33 cellular contexts compared by ENCODE assay signal in the genomic region with DNA sequence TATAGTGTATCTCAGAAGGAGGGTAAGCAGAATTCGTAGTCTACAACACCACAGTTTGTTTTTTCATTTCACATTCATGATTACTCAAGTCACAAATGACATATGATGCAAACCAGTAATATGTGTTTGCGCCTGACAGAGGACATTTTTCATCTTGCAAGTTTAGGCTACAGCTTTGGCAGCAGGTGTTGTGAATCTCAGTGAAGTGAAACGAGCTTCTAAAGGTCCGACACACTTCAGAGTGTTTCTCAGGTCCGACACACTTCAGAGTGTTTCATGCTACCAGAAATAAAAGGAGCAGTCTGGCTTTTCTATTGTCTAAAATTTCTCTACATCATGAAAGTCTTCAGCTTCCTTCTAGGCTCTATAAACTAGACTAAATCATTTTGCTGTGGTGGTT. TPM values are rescaled to one million over a fixed set of nuclear protein-coding genes. Genes with fewer than 3 reads are reported as not detected.
"Had no signal": no experiment of that assay in that cellular context is flagged by ENCODE, and none has a peak within 500 bp of the region (broad histone marks: within the 10 kb centered on the region; RNA-seq: fewer than 3 reads in every experiment).

No MANE protein-coding gene starts in this region.

- H2AFZ ChIP-seq: hepatocyte had no signal

- H3K4me1 ChIP-seq: ascending aorta, breast epithelium, colonic mucosa, esophagus squamous epithelium, gastroesophageal sphincter, heart right ventricle had no signal

- H3K27ac ChIP-seq: ascending aorta, breast epithelium, cardiac muscle cell, colonic mucosa, epithelial cell of prostate, esophagus squamous epithelium, gastroesophageal sphincter, heart right ventricle, hepatocyte had no signal

- H3K36me3 ChIP-seq: ascending aorta, breast epithelium, cardiac muscle cell, colonic mucosa, esophagus squamous epithelium, gastroesophageal sphincter, heart right ventricle had no signal

- H3K36me3 Mint-ChIP-seq: activated CD4-positive, alpha-beta memory T cell treated with anti-CD3 and anti-CD28 coated beads for 36 hours; activated CD8-positive, alpha-beta memory T cell treated with anti-CD3 and anti-CD28 coated beads, Interleukin-2, amount 10 ng/mL, durations not matched to agents 7 days and 5 days; activated naive CD4-positive, alpha-beta T cell treated with anti-CD3 and anti-CD28 coated beads, Interleukin-2, amount 50 U/mL, for 24 hours; activated naive CD8-positive, alpha-beta T cell treated with anti-CD3 and anti-CD28 coated beads, Interleukin-2, amount 10 ng/mL, durations not matched to agents 7 days and 5 days; brain had no signal

- H3K9me3 Mint-ChIP-seq: activated CD4-positive, alpha-beta memory T cell treated with anti-CD3 and anti-CD28 coated beads for 36 hours; activated CD4-positive, alpha-beta T cell treated with anti-CD3 and anti-CD28 coated beads, Interleukin-2, amount 10 ng/mL, durations not matched to agents 24 days and 14 days; activated naive CD4-positive, alpha-beta T cell treated with anti-CD3 and anti-CD28 coated beads for 36 hours; activated naive CD4-positive, alpha-beta T cell treated with anti-CD3 and anti-CD28 coated beads, Interleukin-2, amount 50 U/mL, for 24 hours; activated naive CD8-positive, alpha-beta T cell treated with anti-CD3 and anti-CD28 coated beads, Interleukin-2, amount 10 ng/mL, durations not matched to agents 7 days and 5 days; activated T-helper 1 cell treated with anti-CD3 and anti-CD28 coated beads, Interleukin-12 subunit alpha, Interleukin-12 subunit beta, Interleukin-2, Interleukin-4 antibody, amounts not matched to agents 30 ng/mL and 10 ng/mL and 1 ng/mL, durations not matched to agents 14 hours and 24 hours and 36 hours; activated T-helper 2 cell treated with anti-CD3 and anti-CD28 coated beads, Interferon-gamma antibody, Interleukin-2, Interleukin-4, amounts not matched to agents 10 μg/mL and 5 μg/mL and 100 μg/mL, durations not matched to agents 14 hours and 24 hours and 36 hours; T-helper 2 cell treated with Interferon-gamma antibody and Interleukin-4, amounts not matched to agents 5 μg/mL and 100 μg/mL, for 36 hours had no signal

- H3K4me2 ChIP-seq: hepatocyte had no signal

- H3K9me3 ChIP-seq: ascending aorta, breast epithelium, colonic mucosa, esophagus squamous epithelium, gastroesophageal sphincter, heart right ventricle had no signal

- H3K27ac Mint-ChIP-seq: activated CD4-positive, alpha-beta memory T cell treated with anti-CD3 and anti-CD28 coated beads for 36 hours; activated CD4-positive, alpha-beta T cell treated with anti-CD3 and anti-CD28 coated beads for 36 hours; activated CD4-positive, alpha-beta T cell treated with anti-CD3 and anti-CD28 coated beads, Interleukin-2, amount 10 ng/mL, durations not matched to agents 24 days and 14 days; activated CD8-positive, alpha-beta memory T cell treated with anti-CD3 and anti-CD28 coated beads, Interleukin-2, amount 10 ng/mL, durations not matched to agents 7 days and 5 days; activated CD8-positive, alpha-beta T cell treated with anti-CD3 and anti-CD28 coated beads, Interleukin-2, amount 10 ng/mL, durations not matched to agents 7 days and 5 days; activated naive CD4-positive, alpha-beta T cell treated with anti-CD3 and anti-CD28 coated beads for 36 hours; activated naive CD4-positive, alpha-beta T cell treated with anti-CD3 and anti-CD28 coated beads, Interleukin-2, amount 50 U/mL, for 24 hours; activated naive CD8-positive, alpha-beta T cell treated with anti-CD3 and anti-CD28 coated beads, Interleukin-2, amount 10 ng/mL, durations not matched to agents 7 days and 5 days; activated T-helper 1 cell treated with anti-CD3 and anti-CD28 coated beads, Interleukin-12 subunit alpha, Interleukin-12 subunit beta, Interleukin-2, Interleukin-4 antibody, amounts not matched to agents 30 ng/mL and 10 ng/mL and 1 ng/mL, durations not matched to agents 14 hours and 24 hours and 36 hours; activated T-helper 2 cell treated with anti-CD3 and anti-CD28 coated beads, Interferon-gamma antibody, Interleukin-2, Interleukin-4, amounts not matched to agents 10 μg/mL and 5 μg/mL and 100 μg/mL, durations not matched to agents 14 hours and 24 hours and 36 hours; brain; T-helper 2 cell treated with Interferon-gamma antibody and Interleukin-4, amounts not matched to agents 5 μg/mL and 100 μg/mL, for 36 hours had no signal

- DNase-seq: activated CD4-positive, alpha-beta memory T cell treated with anti-CD3 and anti-CD28 coated beads for 36 hours; activated CD4-positive, alpha-beta T cell treated with anti-CD3 and anti-CD28 coated beads for 36 hours; activated CD4-positive, alpha-beta T cell treated with anti-CD3 and anti-CD28 coated beads, Interleukin-2, amount 10 ng/mL, durations not matched to agents 24 days and 14 days; activated CD4-positive, CD25-positive, alpha-beta regulatory T cell; activated CD4-positive, CD25-positive, alpha-beta regulatory T cell treated with anti-CD3 and anti-CD28 coated beads, Interleukin-2, amount 50 U/mL, for 72 hours; activated CD8-positive, alpha-beta memory T cell treated with anti-CD3 and anti-CD28 coated beads, Interleukin-2, amount 10 ng/mL, durations not matched to agents 7 days and 5 days; activated CD8-positive, alpha-beta memory T cell treated with anti-CD3 and anti-CD28 coated beads, Interleukin-2, amount 50 U/mL, for 4 hours; activated CD8-positive, alpha-beta T cell treated with anti-CD3 and anti-CD28 coated beads, Interleukin-2, amount 10 ng/mL, durations not matched to agents 7 days and 5 days; activated effector memory CD4-positive, alpha-beta T cell treated with anti-CD3 and anti-CD28 coated beads, Interleukin-2, amount 50 U/mL, for 16 hours; activated naive CD4-positive, alpha-beta T cell treated with anti-CD3 and anti-CD28 coated beads for 36 hours; activated naive CD8-positive, alpha-beta T cell treated with anti-CD3 and anti-CD28 coated beads, Interleukin-2, amount 10 ng/mL, durations not matched to agents 7 days and 5 days; activated T-cell treated with anti-CD3 and anti-CD28 coated beads, Interleukin-2, amount 50 U/mL, for 1 hour; activated T-cell treated with anti-CD3 and anti-CD28 coated beads, Interleukin-2, amount 50 U/mL, for 48 hours; central memory CD4-positive, alpha-beta T cell; cerebellar nuclear complex; colonic mucosa; effector CD8-positive, alpha-beta T cell; esophagus squamous epithelium; foreskin melanocyte; heart right ventricle had no signal

- H3K79me2 ChIP-seq: hepatocyte had no signal

- H3K4me3 ChIP-seq: ascending aorta, breast epithelium, cardiac muscle cell, colonic mucosa, esophagus squamous epithelium, gastroesophageal sphincter, heart right ventricle, hepatocyte had no signal

- H3K27me3 ChIP-seq: ascending aorta, breast epithelium, cardiac muscle cell, colonic mucosa, esophagus squamous epithelium, gastroesophageal sphincter, heart right ventricle, hepatocyte had no signal

- ATAC-seq: activated CD4-positive, alpha-beta T cell treated with anti-CD3 and anti-CD28 coated beads for 36 hours; activated CD8-positive, alpha-beta memory T cell treated with anti-CD3 and anti-CD28 coated beads, Interleukin-2, amount 10 ng/mL, durations not matched to agents 7 days and 5 days; activated CD8-positive, alpha-beta T cell treated with anti-CD3 and anti-CD28 coated beads, Interleukin-2, amount 10 ng/mL, durations not matched to agents 7 days and 5 days; gastroesophageal sphincter; heart right ventricle had no signal

RNA-seq across cellular contexts. Expression of gene CLEC14A, which starts 22.7 kb away (rescaled TPM):
- total RNA-seq: activated CD4-positive, alpha-beta memory T cell treated with anti-CD3 and anti-CD28 coated beads for 36 hours; activated CD4-positive, alpha-beta T cell treated with anti-CD3 and anti-CD28 coated beads for 36 hours; activated CD4-positive, alpha-beta T cell treated with anti-CD3 and anti-CD28 coated beads, Interleukin-2, amount 10 ng/mL, durations not matched to agents 24 days and 14 days; activated CD8-positive, alpha-beta memory T cell treated with anti-CD3 and anti-CD28 coated beads for 36 hours; activated CD8-positive, alpha-beta memory T cell treated with anti-CD3 and anti-CD28 coated beads, Interleukin-2, amount 10 ng/mL, durations not matched to agents 7 days and 5 days; activated CD8-positive, alpha-beta T cell treated with anti-CD3 and anti-CD28 coated beads, Interleukin-2, amount 10 ng/mL, durations not matched to agents 7 days and 5 days; activated naive CD4-positive, alpha-beta T cell treated with anti-CD3 and anti-CD28 coated beads for 36 hours; activated naive CD8-positive, alpha-beta T cell treated with anti-CD3 and anti-CD28 coated beads, Interleukin-2, amount 10 ng/mL, durations not matched to agents 7 days and 5 days; activated T-helper 1 cell treated with anti-CD3 and anti-CD28 coated beads, Interleukin-12 subunit alpha, Interleukin-12 subunit beta, Interleukin-2, Interleukin-4 antibody, amounts not matched to agents 30 ng/mL and 10 ng/mL and 1 ng/mL, durations not matched to agents 14 hours and 24 hours and 36 hours; activated T-helper 2 cell treated with anti-CD3 and anti-CD28 coated beads, Interferon-gamma antibody, Interleukin-2, Interleukin-4, amounts not matched to agents 10 μg/mL and 5 μg/mL and 100 μg/mL, durations not matched to agents 14 hours and 24 hours and 36 hours had no signal

RNA-seq across cellular contexts. Expression of gene SSTR1, which starts 25.5 kb away (rescaled TPM):
- total RNA-seq: activated CD4-positive, alpha-beta memory T cell treated with anti-CD3 and anti-CD28 coated beads for 36 hours; activated CD4-positive, alpha-beta T cell treated with anti-CD3 and anti-CD28 coated beads for 36 hours; activated CD4-positive, alpha-beta T cell treated with anti-CD3 and anti-CD28 coated beads, Interleukin-2, amount 10 ng/mL, durations not matched to agents 24 days and 14 days; activated CD8-positive, alpha-beta memory T cell treated with anti-CD3 and anti-CD28 coated beads for 36 hours; activated CD8-positive, alpha-beta memory T cell treated with anti-CD3 and anti-CD28 coated beads, Interleukin-2, amount 10 ng/mL, durations not matched to agents 7 days and 5 days; activated CD8-positive, alpha-beta T cell treated with anti-CD3 and anti-CD28 coated beads, Interleukin-2, amount 10 ng/mL, durations not matched to agents 7 days and 5 days; activated naive CD4-positive, alpha-beta T cell treated with anti-CD3 and anti-CD28 coated beads for 36 hours; activated naive CD8-positive, alpha-beta T cell treated with anti-CD3 and anti-CD28 coated beads, Interleukin-2, amount 10 ng/mL, durations not matched to agents 7 days and 5 days; activated T-helper 1 cell treated with anti-CD3 and anti-CD28 coated beads, Interleukin-12 subunit alpha, Interleukin-12 subunit beta, Interleukin-2, Interleukin-4 antibody, amounts not matched to agents 30 ng/mL and 10 ng/mL and 1 ng/mL, durations not matched to agents 14 hours and 24 hours and 36 hours; activated T-helper 2 cell treated with anti-CD3 and anti-CD28 coated beads, Interferon-gamma antibody, Interleukin-2, Interleukin-4, amounts not matched to agents 10 μg/mL and 5 μg/mL and 100 μg/mL, durations not matched to agents 14 hours and 24 hours and 36 hours; cardiac muscle cell; dermis microvascular lymphatic vessel endothelial cell had no signal
